28 cellular contexts compared by ENCODE assay signal in the genomic region with DNA sequence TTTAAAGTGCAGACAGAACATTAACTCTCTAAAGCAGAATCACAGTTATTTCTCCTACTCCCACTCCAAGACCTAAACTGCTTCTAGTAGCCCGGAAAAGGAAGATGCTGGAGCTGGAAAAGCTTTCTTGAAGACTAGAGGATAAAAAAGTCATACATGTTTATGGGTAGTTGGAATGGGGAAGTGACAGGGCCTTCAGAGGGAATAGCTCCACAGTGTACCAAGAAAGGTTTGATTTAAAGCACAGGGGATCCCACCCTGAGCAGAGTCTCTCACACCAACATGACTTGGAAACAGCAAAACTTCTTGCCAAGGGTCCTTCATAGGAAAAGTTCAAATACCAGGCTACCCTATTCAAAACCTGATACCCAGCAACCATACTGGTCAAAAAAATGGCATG.
"Had no signal": no experiment of that assay in that cellular context is flagged by ENCODE, and none has a peak within 500 bp of the region (broad histone marks: within the 10 kb centered on the region; RNA-seq: fewer than 3 reads in every experiment).

No MANE protein-coding gene starts in this region.

- H3K4me1 ChIP-seq: esophagus muscularis mucosa, foreskin keratinocyte, gastrocnemius medialis had no signal

- H3K9me3 ChIP-seq: esophagus muscularis mucosa, gastrocnemius medialis, heart left ventricle had no signal

- H3K27ac ChIP-seq: brain microvascular endothelial cell, coronary artery, dorsolateral prefrontal cortex, esophagus muscularis mucosa, foreskin keratinocyte, gastrocnemius medialis, heart left ventricle, WERI-Rb-1 had no signal

- H3K4me3 ChIP-seq: coronary artery, dorsolateral prefrontal cortex, esophagus muscularis mucosa, gastrocnemius medialis, heart left ventricle had no signal

- H3K36me3 ChIP-seq: brain microvascular endothelial cell, esophagus muscularis mucosa, gastrocnemius medialis, heart left ventricle, WERI-Rb-1 had no signal

- ATAC-seq: activated CD4-positive, CD25-positive, alpha-beta regulatory T cell treated with anti-CD3 and anti-CD28 coated beads, Interleukin-2, amount 50 U/mL, for 24 hours; activated CD8-positive, alpha-beta memory T cell treated with anti-CD3 and anti-CD28 coated beads, Interleukin-2, amount 10 ng/mL, durations not matched to agents 7 days and 5 days; activated CD8-positive, alpha-beta T cell treated with anti-CD3 and anti-CD28 coated beads, Interleukin-2, amount 10 ng/mL, durations not matched to agents 7 days and 5 days; activated naive CD4-positive, alpha-beta T cell treated with anti-CD3 and anti-CD28 coated beads, Interleukin-2, amount 50 U/mL, for 72 hours; activated T-cell treated with anti-CD3 and anti-CD28 coated beads, Interleukin-2, amount 50 U/mL, for 72 hours; foreskin keratinocyte; gastrocnemius medialis; heart left ventricle had no signal

- H3K27me3 ChIP-seq: brain microvascular endothelial cell, dorsolateral prefrontal cortex, foreskin keratinocyte, gastrocnemius medialis, heart left ventricle had no signal

- DNase-seq: activated B cell treated with CpG ODN at 0.5 μM for 24 hours; activated CD4-positive, alpha-beta memory T cell treated with anti-CD3 and anti-CD28 coated beads for 36 hours; activated CD4-positive, alpha-beta T cell treated with anti-CD3 and anti-CD28 coated beads, Interleukin-2, amount 10 ng/mL, durations not matched to agents 24 days and 14 days; activated CD8-positive, alpha-beta memory T cell treated with anti-CD3 and anti-CD28 coated beads, Interleukin-2, amount 10 ng/mL, durations not matched to agents 7 days and 5 days; activated CD8-positive, alpha-beta memory T cell treated with anti-CD3 and anti-CD28 coated beads, Interleukin-2, amount 50 U/mL, for 4 hours; activated CD8-positive, alpha-beta T cell treated with anti-CD3 and anti-CD28 coated beads, Interleukin-2, amount 10 ng/mL, durations not matched to agents 7 days and 5 days; activated gamma-delta T cell; activated naive CD4-positive, alpha-beta T cell; activated naive CD4-positive, alpha-beta T cell treated with anti-CD3 and anti-CD28 coated beads, Interleukin-2, amount 10 ng/mL, durations not matched to agents 7 days and 5 days; activated naive CD8-positive, alpha-beta T cell treated with anti-CD3 and anti-CD28 coated beads, Interleukin-2, amount 10 ng/mL, durations not matched to agents 7 days and 5 days; activated T-cell treated with anti-CD3 and anti-CD28 coated beads, Interleukin-2, amount 50 U/mL, for 24 hours; activated T-cell treated with anti-CD3 and anti-CD28 coated beads, Interleukin-2, amount 50 U/mL, for 72 hours; amniotic stem cell; anterior cingulate cortex; brain microvascular endothelial cell; dorsolateral prefrontal cortex; effector memory CD4-positive, alpha-beta T cell; endodermal cell; foreskin keratinocyte; gastrocnemius medialis; glutamatergic neuron; heart left ventricle; T-helper 2 cell; WERI-Rb-1 had no signal
